Comparison of ENCODE assay signal across 37 cellular contexts in the genomic region with DNA sequence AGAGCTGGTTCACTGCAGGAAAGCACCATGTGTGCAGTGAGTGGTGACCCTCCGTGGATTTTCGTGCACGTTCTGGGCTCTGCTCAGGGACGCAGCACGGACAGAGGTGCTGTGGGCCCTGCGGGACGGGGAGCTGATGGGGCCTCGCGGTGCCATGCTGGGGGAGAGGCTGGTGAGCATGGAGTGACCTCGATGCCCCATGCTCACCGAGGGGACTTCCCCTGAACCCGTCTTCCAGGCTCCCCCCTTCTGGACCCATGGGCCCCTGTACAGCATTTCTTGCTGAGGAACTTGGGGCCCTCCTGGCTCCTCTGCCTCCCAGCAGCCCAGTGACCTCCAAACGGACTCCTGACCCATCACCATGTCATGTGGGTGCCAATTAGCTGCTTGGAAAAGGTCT.
"Had no signal": no experiment of that assay in that cellular context is flagged by ENCODE, and none has a peak within 500 bp of the region (broad histone marks: within the 10 kb centered on the region; RNA-seq: fewer than 3 reads in every experiment).

No MANE protein-coding gene starts in this region.

- H3K27ac Mint-ChIP-seq: activated B cell treated with CpG ODN at 0.5 μM for 24 hours; activated CD4-positive, alpha-beta memory T cell treated with anti-CD3 and anti-CD28 coated beads, Interleukin-2, amount 10 ng/mL, durations not matched to agents 7 days and 5 days; activated CD4-positive, alpha-beta T cell treated with anti-CD3 and anti-CD28 coated beads, Interleukin-2, amount 10 ng/mL, durations not matched to agents 7 days and 5 days; activated CD8-positive, alpha-beta memory T cell treated with anti-CD3 and anti-CD28 coated beads, Interleukin-2, amount 10 ng/mL, durations not matched to agents 7 days and 5 days; activated CD8-positive, alpha-beta T cell treated with anti-CD3 and anti-CD28 coated beads, Interleukin-2, amount 10 ng/mL, durations not matched to agents 7 days and 5 days; activated naive CD4-positive, alpha-beta T cell treated with anti-CD3 and anti-CD28 coated beads, Interleukin-2, amount 10 ng/mL, durations not matched to agents 7 days and 5 days; activated naive CD4-positive, alpha-beta T cell treated with anti-CD3 and anti-CD28 coated beads, Interleukin-2, amount 50 U/mL, for 24 hours; activated naive CD8-positive, alpha-beta T cell; activated naive CD8-positive, alpha-beta T cell treated with anti-CD3 and anti-CD28 coated beads, Interleukin-2, amount 10 ng/mL, durations not matched to agents 7 days and 5 days; activated naive CD8-positive, alpha-beta T cell treated with anti-CD3 and anti-CD28 coated beads, Interleukin-2, amount 50 U/mL, for 24 hours; activated T-cell treated with anti-CD3 and anti-CD28 coated beads, Interleukin-2, amount 50 U/mL, for 24 hours; activated T-helper 2 cell treated with anti-CD3 and anti-CD28 coated beads, Interferon-gamma antibody, Interleukin-2, Interleukin-4, amounts not matched to agents 10 μg/mL and 5 μg/mL and 100 μg/mL, durations not matched to agents 14 hours and 24 hours and 36 hours; T-helper 1 cell treated with Interleukin-12 subunit alpha and Interleukin-12 subunit beta and Interleukin-4 antibody, amounts not matched to agents 30 μg/mL and 1 μg/mL, for 36 hours; T-helper 2 cell treated with Interferon-gamma antibody and Interleukin-4, amounts not matched to agents 5 μg/mL and 100 μg/mL, for 36 hours had no signal

- H3K27me3 Mint-ChIP-seq: brain had no signal

- H3K9me3 Mint-ChIP-seq: activated B cell treated with CpG ODN at 0.5 μM for 24 hours; activated CD4-positive, alpha-beta memory T cell treated with anti-CD3 and anti-CD28 coated beads, Interleukin-2, amount 10 ng/mL, durations not matched to agents 7 days and 5 days; activated CD4-positive, alpha-beta T cell treated with anti-CD3 and anti-CD28 coated beads, Interleukin-2, amount 10 ng/mL, durations not matched to agents 7 days and 5 days; activated naive CD4-positive, alpha-beta T cell treated with anti-CD3 and anti-CD28 coated beads, Interleukin-2, amount 50 U/mL, for 24 hours; activated naive CD8-positive, alpha-beta T cell treated with anti-CD3 and anti-CD28 coated beads, Interleukin-2, amount 10 ng/mL, durations not matched to agents 7 days and 5 days; activated naive CD8-positive, alpha-beta T cell treated with anti-CD3 and anti-CD28 coated beads, Interleukin-2, amount 50 U/mL, for 24 hours; activated T-cell treated with anti-CD3 and anti-CD28 coated beads, Interleukin-2, amount 50 U/mL, for 24 hours; activated T-helper 2 cell treated with anti-CD3 and anti-CD28 coated beads, Interferon-gamma antibody, Interleukin-2, Interleukin-4, amounts not matched to agents 10 μg/mL and 5 μg/mL and 100 μg/mL, durations not matched to agents 14 hours and 24 hours and 36 hours; T-helper 1 cell treated with Interleukin-12 subunit alpha and Interleukin-12 subunit beta and Interleukin-4 antibody, amounts not matched to agents 30 μg/mL and 1 μg/mL, for 36 hours; T-helper 2 cell treated with Interferon-gamma antibody and Interleukin-4, amounts not matched to agents 5 μg/mL and 100 μg/mL, for 36 hours had no signal

- H3K4me1 ChIP-seq: ascending aorta had no signal

- H3K36me3 ChIP-seq: ascending aorta, cardiac muscle cell had no signal

- H3K4me3 ChIP-seq: ascending aorta, cardiac muscle cell had no signal

- H3K9me3 ChIP-seq: ascending aorta had no signal

- ATAC-seq: activated CD8-positive, alpha-beta memory T cell treated with anti-CD3 and anti-CD28 coated beads, Interleukin-2, amount 10 ng/mL, durations not matched to agents 7 days and 5 days; activated CD8-positive, alpha-beta T cell treated with anti-CD3 and anti-CD28 coated beads, Interleukin-2, amount 10 ng/mL, durations not matched to agents 7 days and 5 days; activated naive CD8-positive, alpha-beta T cell treated with anti-CD3 and anti-CD28 coated beads, Interleukin-2, amount 50 U/mL, for 24 hours had no signal

- FAIRE-seq: bronchial epithelial cell, TTC549 had no signal

- DNase-seq: activated B cell treated with CpG ODN at 0.5 μM for 24 hours; activated CD4-positive, alpha-beta memory T cell treated with anti-CD3 and anti-CD28 coated beads, Interleukin-2, amount 10 ng/mL, durations not matched to agents 7 days and 5 days; activated CD4-positive, alpha-beta T cell treated with anti-CD3 and anti-CD28 coated beads for 4 hours; activated CD4-positive, alpha-beta T cell treated with anti-CD3 and anti-CD28 coated beads, Interleukin-2, amount 10 ng/mL, durations not matched to agents 7 days and 5 days; activated CD4-positive, alpha-beta T cell treated with anti-CD3 and anti-CD28 coated beads, Interleukin-2, amount 50 U/mL, for 48 hours; activated CD4-positive, CD25-positive, alpha-beta regulatory T cell treated with anti-CD3 and anti-CD28 coated beads, Interleukin-2, amount 50 U/mL, for 72 hours; activated CD8-positive, alpha-beta memory T cell treated with anti-CD3 and anti-CD28 coated beads for 24 hours; activated CD8-positive, alpha-beta memory T cell treated with anti-CD3 and anti-CD28 coated beads, Interleukin-2, amount 10 ng/mL, durations not matched to agents 7 days and 5 days; activated CD8-positive, alpha-beta memory T cell treated with anti-CD3 and anti-CD28 coated beads, Interleukin-2, amount 50 U/mL, for 48 hours; activated CD8-positive, alpha-beta T cell treated with anti-CD3 and anti-CD28 coated beads, Interleukin-2, amount 10 ng/mL, durations not matched to agents 7 days and 5 days; activated effector memory CD4-positive, alpha-beta T cell treated with Interleukin-2 at 50 U/mL for 16 hours; activated gamma-delta T cell; activated naive CD4-positive, alpha-beta T cell treated with anti-CD3 and anti-CD28 coated beads, Interleukin-2, amount 10 ng/mL, durations not matched to agents 7 days and 5 days; activated naive CD4-positive, alpha-beta T cell treated with Interleukin-2 at 50 U/mL for 16 hours; activated naive CD8-positive, alpha-beta T cell treated with anti-CD3 and anti-CD28 coated beads, Interleukin-2, amount 10 ng/mL, durations not matched to agents 7 days and 5 days; activated naive CD8-positive, alpha-beta T cell treated with anti-CD3 and anti-CD28 coated beads, Interleukin-2, amount 50 U/mL, for 24 hours; activated T-cell treated with anti-CD3 and anti-CD28 coated beads, Interleukin-2, amount 50 U/mL, for 24 hours; activated T-cell treated with anti-CD3 and anti-CD28 coated beads, Interleukin-2, amount 50 U/mL, for 48 hours; amygdala; anterior cingulate cortex; caudate nucleus; SW 1271; T-helper 1 cell; T-helper 2 cell; T-helper 9 cell had no signal

- H3K27ac ChIP-seq: ascending aorta, cardiac muscle cell, VCaP had no signal

- H3K4me3 Mint-ChIP-seq: activated B cell treated with CpG ODN at 0.5 μM for 24 hours; activated CD4-positive, alpha-beta memory T cell treated with anti-CD3 and anti-CD28 coated beads, Interleukin-2, amount 10 ng/mL, durations not matched to agents 7 days and 5 days; activated CD4-positive, alpha-beta T cell treated with anti-CD3 and anti-CD28 coated beads, Interleukin-2, amount 10 ng/mL, durations not matched to agents 7 days and 5 days; activated CD8-positive, alpha-beta memory T cell treated with anti-CD3 and anti-CD28 coated beads, Interleukin-2, amount 10 ng/mL, durations not matched to agents 7 days and 5 days; activated CD8-positive, alpha-beta T cell treated with anti-CD3 and anti-CD28 coated beads, Interleukin-2, amount 10 ng/mL, durations not matched to agents 7 days and 5 days; activated naive CD4-positive, alpha-beta T cell treated with anti-CD3 and anti-CD28 coated beads, Interleukin-2, amount 10 ng/mL, durations not matched to agents 7 days and 5 days; activated naive CD4-positive, alpha-beta T cell treated with anti-CD3 and anti-CD28 coated beads, Interleukin-2, amount 50 U/mL, for 24 hours; activated naive CD8-positive, alpha-beta T cell; activated naive CD8-positive, alpha-beta T cell treated with anti-CD3 and anti-CD28 coated beads, Interleukin-2, amount 10 ng/mL, durations not matched to agents 7 days and 5 days; activated naive CD8-positive, alpha-beta T cell treated with anti-CD3 and anti-CD28 coated beads, Interleukin-2, amount 50 U/mL, for 24 hours; activated T-cell treated with anti-CD3 and anti-CD28 coated beads, Interleukin-2, amount 50 U/mL, for 24 hours; brain; central memory CD8-positive, alpha-beta T cell; T-helper 1 cell treated with Interleukin-12 subunit alpha and Interleukin-12 subunit beta and Interleukin-4 antibody, amounts not matched to agents 30 μg/mL and 1 μg/mL, for 36 hours; T-helper 2 cell treated with Interferon-gamma antibody and Interleukin-4, amounts not matched to agents 5 μg/mL and 100 μg/mL, for 36 hours had no signal

- H3K27me3 ChIP-seq: ascending aorta had no signal

- H3K36me3 Mint-ChIP-seq: activated CD8-positive, alpha-beta memory T cell treated with anti-CD3 and anti-CD28 coated beads, Interleukin-2, amount 10 ng/mL, durations not matched to agents 7 days and 5 days; activated naive CD4-positive, alpha-beta T cell treated with anti-CD3 and anti-CD28 coated beads, Interleukin-2, amount 10 ng/mL, durations not matched to agents 7 days and 5 days; activated naive CD4-positive, alpha-beta T cell treated with anti-CD3 and anti-CD28 coated beads, Interleukin-2, amount 50 U/mL, for 24 hours; activated naive CD8-positive, alpha-beta T cell; activated naive CD8-positive, alpha-beta T cell treated with anti-CD3 and anti-CD28 coated beads, Interleukin-2, amount 10 ng/mL, durations not matched to agents 7 days and 5 days had no signal
